ENCODE assay signal across 10 cellular contexts in the genomic region with DNA sequence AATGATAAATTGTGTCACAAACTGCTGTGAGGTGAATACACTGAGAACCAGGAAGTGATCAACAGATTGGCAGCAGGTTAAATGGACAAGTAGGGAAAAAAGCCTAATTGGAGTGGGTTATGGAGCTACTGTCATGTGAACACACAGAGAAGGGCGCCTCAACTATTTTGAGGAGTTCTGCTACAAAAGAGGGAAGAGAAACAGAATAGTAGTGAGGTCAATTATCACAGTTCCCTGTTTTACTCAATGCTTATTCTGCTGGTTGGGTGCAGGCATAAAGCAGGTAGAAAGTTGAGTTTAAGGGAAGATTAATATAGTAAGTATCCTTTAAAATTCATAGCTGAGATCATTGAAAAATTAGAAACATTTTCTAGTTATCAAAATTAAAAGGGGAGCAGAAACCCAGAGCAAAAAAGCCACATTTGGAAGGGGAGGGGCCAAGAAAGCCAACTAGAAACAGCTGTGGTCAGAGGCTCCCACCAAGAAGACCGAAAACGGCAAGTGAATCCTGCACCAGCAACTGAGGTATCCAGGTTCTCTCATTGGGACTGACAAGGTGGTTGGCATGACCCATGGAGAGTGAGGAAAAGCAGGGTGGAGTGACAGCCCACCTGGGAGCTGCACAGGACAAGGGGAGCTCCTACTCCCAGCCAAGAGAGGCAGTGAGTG.
A peak's percentile ranks its signal among the peaks of the same experiment; 100 is the strongest.
DNase-seq lines count a peak whose midpoint lies in the region; ATAC-seq and TF ChIP-seq lines count a peak whose summit lies in the region.
"Had no signal": no experiment of that assay in that cellular context is flagged by ENCODE, and none has a peak within 500 bp of the region (broad histone marks: within the 10 kb centered on the region; RNA-seq: fewer than 3 reads in every experiment).

No MANE protein-coding gene starts in this region.

- DNase-seq in HFFc6 (no peak), NCI-H128 (lab: John Stamatoyannopoulos, UW; ENCODE audit: unreplicated experiment) (no peak), brain microvascular endothelial cell (no peak), NCI-H1417 treated with DMSO at 0.1 percent for 48 hours (lab: John Stamatoyannopoulos, UW) (no peak)
- DNase-seq in naive thymus-derived CD4-positive, alpha-beta T cell: no peak
- no peak for DNase-seq in activated naive CD8-positive, alpha-beta T cell treated with anti-CD3 and anti-CD28 coated beads for 36 hours
- DNase-seq: activated CD8-positive, alpha-beta memory T cell treated with anti-CD3 and anti-CD28 coated beads, Interleukin-2, amount 10 ng/mL, durations not matched to agents 7 days and 5 days; central memory CD4-positive, alpha-beta T cell had no signal

- peaks cover 32% of the 10 kb centered on the region for H3K36me3 Mint-ChIP-seq in HFFc6 (ENCODE audit: low read depth)
- H3K36me3 Mint-ChIP-seq in naive thymus-derived CD4-positive, alpha-beta T cell: peaks cover 6 to 28% (median 26%) of the 10 kb centered on the region in 5 donors
- peaks cover 25% of the 10 kb centered on the region for H3K36me3 Mint-ChIP-seq in activated naive CD8-positive, alpha-beta T cell treated with anti-CD3 and anti-CD28 coated beads for 36 hours

- TF ChIP-seq CTCF in HFFc6 (IDR thresholded peaks at IDR 0.05): no peak
- no peak for TF ChIP-seq CTCF in brain microvascular endothelial cell (IDR thresholded peaks at IDR 0.05; ENCODE audit: low read depth, low read length, missing control alignments)

- no peak overlapping the region for H3K4me3 ChIP-seq in naive thymus-derived CD4-positive, alpha-beta T cell (ENCODE audit: low read length)
- no peak overlapping the region for H3K4me3 ChIP-seq in brain microvascular endothelial cell (ENCODE audit: low read depth, low read length)

- H3K27ac Mint-ChIP-seq in HFFc6: peak overlapping the region; percentile 63; the same call in 1 of the 2 replicates
- no peak overlapping the region for H3K27ac Mint-ChIP-seq in naive thymus-derived CD4-positive, alpha-beta T cell
- no peak overlapping the region for H3K27ac Mint-ChIP-seq in activated naive CD8-positive, alpha-beta T cell treated with anti-CD3 and anti-CD28 coated beads for 36 hours
- H3K27ac Mint-ChIP-seq: activated CD8-positive, alpha-beta memory T cell treated with anti-CD3 and anti-CD28 coated beads, Interleukin-2, amount 10 ng/mL, durations not matched to agents 7 days and 5 days had no signal

- H3K9me3 Mint-ChIP-seq in HFFc6: peaks cover 7% of the 10 kb centered on the region; the same call in 1 of the 2 replicates
- H3K9me3 Mint-ChIP-seq in naive thymus-derived CD4-positive, alpha-beta T cell: peaks cover 0 to 15% (median 10%) of the 10 kb centered on the region in 11 donors
- H3K9me3 Mint-ChIP-seq in activated naive CD8-positive, alpha-beta T cell treated with anti-CD3 and anti-CD28 coated beads for 36 hours: peaks cover 12% of the 10 kb centered on the region

- H3K36me3 ChIP-seq in naive thymus-derived CD4-positive, alpha-beta T cell (ENCODE audit: control insufficient read depth in 2 of 3, insufficient read depth in 3 of 3, low read length in 3 of 3): no peaks in the 10 kb centered on the region
- H3K36me3 ChIP-seq in brain microvascular endothelial cell (replicated peaks): no peaks in the 10 kb centered on the region

- intact Hi-C loops in naive thymus-derived CD4-positive, alpha-beta T cell (cut with micrococcal nuclease): loop anchor here (5.0 to 10.0 kb wide), 4 partner anchors 344 to 1249 kb away; no protein-coding TSS in a partner anchor

- no peaks in the 10 kb centered on the region; the same call in 1 of the 2 replicates for H3K27me3 Mint-ChIP-seq in HFFc6 (ENCODE audit: insufficient read depth)
- H3K27me3 Mint-ChIP-seq in naive thymus-derived CD4-positive, alpha-beta T cell: no peaks in the 10 kb centered on the region
- H3K27me3 Mint-ChIP-seq in activated naive CD8-positive, alpha-beta T cell treated with anti-CD3 and anti-CD28 coated beads for 36 hours: no peaks in the 10 kb centered on the region
- H3K27me3 Mint-ChIP-seq: activated CD8-positive, alpha-beta memory T cell treated with anti-CD3 and anti-CD28 coated beads, Interleukin-2, amount 10 ng/mL, durations not matched to agents 7 days and 5 days had no signal

- H3K4me3 Mint-ChIP-seq in HFFc6: no peak overlapping the region
- no peak overlapping the region for H3K4me3 Mint-ChIP-seq in naive thymus-derived CD4-positive, alpha-beta T cell
- H3K4me3 Mint-ChIP-seq in activated naive CD8-positive, alpha-beta T cell treated with anti-CD3 and anti-CD28 coated beads for 36 hours: no peak overlapping the region
- H3K4me3 Mint-ChIP-seq: activated CD8-positive, alpha-beta memory T cell treated with anti-CD3 and anti-CD28 coated beads, Interleukin-2, amount 10 ng/mL, durations not matched to agents 7 days and 5 days had no signal

- CTCF ChIA-PET in naive thymus-derived CD4-positive, alpha-beta T cell (lab: Charles Lee): interaction anchor here (0.5 to 4.6 kb wide), 5 partner anchors 9 to 1698 kb away, joined by 3 to 38 read pairs (median 3); no protein-coding TSS in a partner anchor

- ATAC-seq in GM18909 (IDR thresholded peaks at IDR 0.05; ENCODE audit: poor library complexity, unreplicated experiment): peak; percentile 66
- peak; percentile 42 for ATAC-seq in HG03521 (IDR thresholded peaks at IDR 0.05; ENCODE audit: unreplicated experiment)
- peak; percentile 52 for ATAC-seq in naive thymus-derived CD4-positive, alpha-beta T cell
- ATAC-seq: activated CD8-positive, alpha-beta memory T cell treated with anti-CD3 and anti-CD28 coated beads, Interleukin-2, amount 10 ng/mL, durations not matched to agents 7 days and 5 days had no signal

- H3K4me1 Mint-ChIP-seq in HFFc6 (ENCODE audit: low read depth): peaks cover 17% of the 10 kb centered on the region
- peaks cover 0 to 7% (median 0%) of the 10 kb centered on the region in 7 donors for H3K4me1 Mint-ChIP-seq in naive thymus-derived CD4-positive, alpha-beta T cell
- H3K4me1 Mint-ChIP-seq in activated naive CD8-positive, alpha-beta T cell treated with anti-CD3 and anti-CD28 coated beads for 36 hours: no peaks in the 10 kb centered on the region

- H3K27me3 ChIP-seq in naive thymus-derived CD4-positive, alpha-beta T cell (ENCODE audit: control insufficient read depth in 2 of 2, insufficient read depth in 2 of 2, low read length in 2 of 2): no peaks in the 10 kb centered on the region
- no peaks in the 10 kb centered on the region for H3K27me3 ChIP-seq in brain microvascular endothelial cell (replicated peaks)

- no peaks in the 10 kb centered on the region for H3K9me3 ChIP-seq in naive thymus-derived CD4-positive, alpha-beta T cell (ENCODE audit: control insufficient read depth in 2 of 3, low read length in 3 of 3)

- POLR2A ChIA-PET in naive thymus-derived CD4-positive, alpha-beta T cell (lab: Charles Lee): no interaction called here

- H3K27ac ChIP-seq in naive thymus-derived CD4-positive, alpha-beta T cell (ENCODE audit: low read depth, low read length): no peak overlapping the region
- no peak overlapping the region for H3K27ac ChIP-seq in brain microvascular endothelial cell

- H3K4me1 ChIP-seq in naive thymus-derived CD4-positive, alpha-beta T cell (ENCODE audit: control insufficient read depth in 2 of 2, insufficient read depth in 2 of 2, low read length in 2 of 2): no peaks in the 10 kb centered on the region

- in situ Hi-C loops in brain microvascular endothelial cell (cut with HindIII; ENCODE audit: low pct_ligation_motif_present, low sequenced_read_pairs): no loop called here
